8 cellular contexts compared by ENCODE assay signal in genomic region chr10:50621981-50622496, GRCh38. TPM values are rescaled to one million over a fixed set of nuclear protein-coding genes. Genes with fewer than 3 reads are reported as not detected.
DNase-seq lines count a peak whose midpoint lies in the region; ATAC-seq and TF ChIP-seq lines count a peak whose summit lies in the region.

No MANE protein-coding gene starts in this region.

- H3K27me3 ChIP-seq in kidney epithelial cell (ENCODE audit: control insufficient read depth, insufficient read depth, low read length), result no peaks in the 10 kb centered on the region

- peak overlapping the region; percentile 78 for H3K4me3 Mint-ChIP-seq in WTC11

- peaks cover 65% of the 10 kb centered on the region for H3K4me1 Mint-ChIP-seq in WTC11

- no peaks in the 10 kb centered on the region for H3K36me3 ChIP-seq in kidney epithelial cell (ENCODE audit: control insufficient read depth, insufficient read depth, low read length)

- ATAC-seq in HG02852 (IDR thresholded peaks at IDR 0.05; ENCODE audit: unreplicated experiment) (peak; percentile 11), WTC11 (peak; percentile 1; the same call in 1 of the 2 replicates)

- CTCF ChIA-PET in WTC11 (lab: Charles Lee), result interaction anchor here (0.8 to 1.8 kb wide), 6 partner anchors 9 to 254 kb away, joined by 3 to 6 read pairs (median 4); no protein-coding TSS in a partner anchor

- peak overlapping the region; percentile 11; the same call in 1 of the 2 replicates for H3K27ac Mint-ChIP-seq in WTC11

- POLR2A ChIA-PET in WTC11 (lab: Charles Lee), result interaction anchor here (0.6 kb wide), 1 partner anchor 252 kb away, joined by 4 read pairs; no protein-coding TSS in a partner anchor

- H3K4me3 ChIP-seq in kidney epithelial cell (ENCODE audit: low read depth, low read length), result peak overlapping the region; percentile 83

- H3K27me3 Mint-ChIP-seq in WTC11 (ENCODE audit: low read depth), result no peaks in the 10 kb centered on the region

- TF ChIP-seq CTCF in WTC11 (IDR thresholded peaks at IDR 0.05), result no peak
- peak; percentile 27 for TF ChIP-seq CTCF in kidney epithelial cell (IDR thresholded peaks at IDR 0.05; ENCODE audit: insufficient read depth, low read length, poor library complexity, severe bottlenecking)

- no peaks in the 10 kb centered on the region for H3K36me3 Mint-ChIP-seq in WTC11

- no peaks in the 10 kb centered on the region for H3K9me3 Mint-ChIP-seq in WTC11

- DNase-seq in NCI-H345 (lab: John Stamatoyannopoulos, UW) (peak; percentile 22), NCI-H345 treated with DMSO at 0.1 percent for 48 hours (lab: John Stamatoyannopoulos, UW; ENCODE audit: unreplicated experiment) (no peak), NCI-H2029 (lab: John Stamatoyannopoulos, UW) (peak; percentile 45), WTC11 (ENCODE audit: low spot score) (peak; percentile 54), cerebellar cortex (ENCODE audit: low spot score) (peak; percentile 84), kidney epithelial cell (ENCODE audit: low read depth) (peak; percentile 79)
- peak; percentile 30 to 40 for DNase-seq in stimulated activated CD4-positive, alpha-beta T cell treated with anti-CD3 and anti-CD28 coated beads, Interleukin-12 subunit alpha, Interleukin-12 subunit beta, amount 100 ng/mL, for 24 hours (ENCODE audit: low read depth in 2 of 2)

TF ChIP-seq in WTC11, 78 proteins besides CTCF, POLR2A, EP300 and RAD21:
- no peak for TF ChIP-seq EMX1 (CRISPR knock-in tag; IDR thresholded peaks at IDR 0.05)
- TF ChIP-seq ETV6 (CRISPR knock-in tag; IDR thresholded peaks at IDR 0.05), result 0 out of 2 replicates have a peak, but pooled peaks have one; percentile 24
TF ChIP-seq in WTC11: peak in this region for 1.

RNA-seq across cellular contexts. Expression of gene SGMS1, which starts 1.7 kb away (rescaled TPM):
- total RNA-seq in WTC11 (2021), result 12.4 to 14.0 TPM (median 13.2 TPM) in 3 replicates
- 27.0 and 45.7 TPM in 2 replicates for total RNA-seq in kidney epithelial cell
